Comparison of ENCODE assay signal across 8 cellular contexts in the genomic region with DNA sequence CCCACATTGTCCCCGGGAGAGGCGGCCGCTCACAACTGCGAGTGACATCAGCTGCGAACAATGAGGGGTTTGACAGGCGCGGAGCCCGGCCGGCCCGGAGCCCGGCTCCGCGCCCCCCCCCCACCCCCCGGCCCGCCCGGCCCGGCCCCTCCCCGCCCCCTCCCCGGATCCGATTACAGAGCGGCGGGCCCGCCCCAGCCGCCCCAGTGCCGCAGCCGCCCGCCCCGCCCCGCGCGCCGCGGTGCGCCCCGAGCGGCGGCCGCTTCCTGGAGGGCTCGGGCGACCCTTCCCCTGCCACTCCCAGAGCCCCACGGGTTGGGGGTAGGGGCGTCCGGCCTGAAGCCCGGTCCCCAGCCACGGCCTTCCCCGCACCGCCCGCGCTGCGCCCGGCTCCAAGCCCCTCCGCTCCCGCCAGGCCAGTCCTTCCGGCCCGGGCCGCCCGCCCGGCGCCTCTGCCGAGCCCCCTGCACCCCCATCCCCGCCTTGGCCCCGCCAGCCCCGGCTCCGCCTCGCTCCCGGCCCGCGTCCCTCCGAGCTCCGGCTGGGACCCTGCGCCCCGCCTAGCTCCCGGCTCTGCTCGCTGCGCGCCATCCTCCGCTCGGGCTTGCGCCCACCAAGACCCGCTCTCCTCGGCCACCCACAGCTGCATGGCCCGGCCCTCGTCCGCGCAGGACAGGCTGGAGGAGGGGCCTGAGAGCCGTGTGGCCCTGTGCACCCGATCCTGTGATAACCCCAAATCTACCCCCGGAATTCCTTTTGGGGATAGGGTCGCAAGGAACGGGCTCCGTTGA. TPM values are rescaled to one million over a fixed set of nuclear protein-coding genes. Genes with fewer than 3 reads are reported as not detected.
DNase-seq lines count a peak whose midpoint lies in the region; ATAC-seq and TF ChIP-seq lines count a peak whose summit lies in the region.

A gene (minus strand): TSS at position 71 of the 791 bp plus-strand sequence. CDS start 6,214 bp downstream, outside the sequence.

- peaks cover 0 to 1% of the 10 kb centered on the region in 2 donors for H3K36me3 Mint-ChIP-seq in CD4-positive, alpha-beta memory T cell

- ATAC-seq in GM21390 (IDR thresholded peaks at IDR 0.05; ENCODE audit: unreplicated experiment) (peak; percentile 63), HG03520 (IDR thresholded peaks at IDR 0.05; ENCODE audit: unreplicated experiment) (no peak)

- peaks cover 31% of the 10 kb centered on the region for H3K79me2 ChIP-seq in neural cell (replicated peaks; ENCODE audit: insufficient read depth, low read length)

- H3K27ac ChIP-seq in CD4-positive, alpha-beta memory T cell (ENCODE audit: low read depth, low read length): peak within 1 kb of the TSS; percentile 57
- peak within 1 kb of the TSS; percentile 70 for H3K27ac ChIP-seq in neural cell (ENCODE audit: low read length)

- no peaks in the 10 kb centered on the region for H3K27me3 ChIP-seq in CD4-positive, alpha-beta memory T cell (ENCODE audit: insufficient read depth, low read length)
- no peaks in the 10 kb centered on the region for H3K27me3 ChIP-seq in neural cell (ENCODE audit: insufficient read depth, low read depth, low read length)

- no peaks in the 10 kb centered on the region for H3K9me2 ChIP-seq in neural cell (ENCODE audit: insufficient read depth, low read length)

- peaks cover 22% of the 10 kb centered on the region for H3K4me1 ChIP-seq in CD4-positive, alpha-beta memory T cell (ENCODE audit: insufficient read depth, low read length)

- peak within 1 kb of the TSS; percentile 60 for H2AFZ ChIP-seq in neural cell (ENCODE audit: low read depth, low read length)

- POLR2A ChIA-PET in CD4-positive, alpha-beta memory T cell (lab: Charles Lee; ENCODE audit: partially characterized antibody): interaction anchor here (0.6 to 6.2 kb wide), 10 partner anchors 8 to 234 kb away, joined by 3 to 28 read pairs (median 4); a partner anchor contains a TSS

- no peaks in the 10 kb centered on the region for H3K36me3 ChIP-seq in CD4-positive, alpha-beta memory T cell (ENCODE audit: insufficient read depth, low read length)
- H3K36me3 ChIP-seq in neural cell (ENCODE audit: insufficient read depth, low read length): no peaks in the 10 kb centered on the region

- TF ChIP-seq RAD21 in neural cell (conservative IDR thresholded peaks at IDR 0.05): no peak

- H3K27ac Mint-ChIP-seq in CD4-positive, alpha-beta memory T cell: peak within 1 kb of the TSS; percentile 68 to 94 (median 85)

- peaks cover 15 to 40% (median 29%) of the 10 kb centered on the region in 4 donors for H3K4me1 Mint-ChIP-seq in CD4-positive, alpha-beta memory T cell

- no peaks in the 10 kb centered on the region for H4K20me1 ChIP-seq in neural cell (ENCODE audit: insufficient read depth)

- peak within 1 kb of the TSS; percentile 63 to 65 for H3K4me3 ChIP-seq in CD4-positive, alpha-beta memory T cell (ENCODE audit: low read length in 2 of 2)
- H3K4me3 ChIP-seq in neural cell (ENCODE audit: low read length): peak within 1 kb of the TSS; percentile 74

- intact Hi-C loops in CD4-positive, alpha-beta memory T cell (cut with micrococcal nuclease): loop anchor here (1.0 kb wide), 1 partner anchor 25 kb away; a partner anchor contains a TSS

- no peaks in the 10 kb centered on the region for H3K9me3 Mint-ChIP-seq in CD4-positive, alpha-beta memory T cell

- no peaks in the 10 kb centered on the region for H3K9me3 ChIP-seq in CD4-positive, alpha-beta memory T cell (ENCODE audit: control insufficient read depth in 1 of 2, low read length in 2 of 2)
- no peaks in the 10 kb centered on the region for H3K9me3 ChIP-seq in neural cell (ENCODE audit: low read length)

- no peaks in the 10 kb centered on the region for H3F3A ChIP-seq in neural cell (ENCODE audit: insufficient read depth, low read length, poor library complexity, severe bottlenecking)

- H3K4me2 ChIP-seq in neural cell (ENCODE audit: low read length): peak within 1 kb of the TSS; percentile 94

- DNase-seq in CD4-positive, alpha-beta memory T cell: peak in 3 of 5 donors; percentile 32 to 48 (median 43)
- DNase-seq in NCI-H2227 (lab: John Stamatoyannopoulos, UW; ENCODE audit: unreplicated experiment) (peak; percentile 62), globus pallidus (ENCODE audit: low spot score) (peak; percentile 88), NCI-H128 (lab: John Stamatoyannopoulos, UW; ENCODE audit: unreplicated experiment) (no peak)
- DNase-seq in activated naive CD4-positive, alpha-beta T cell treated with anti-CD3 and anti-CD28 coated beads, Interleukin-2, amount 50 U/mL, for 16 hours: peak; percentile 37

- H3K27me3 Mint-ChIP-seq in CD4-positive, alpha-beta memory T cell: no peaks in the 10 kb centered on the region

- TF ChIP-seq CTCF in neural cell (IDR thresholded peaks at IDR 0.05; ENCODE audit: poor library complexity, severe bottlenecking): no peak

- H3K4me3 Mint-ChIP-seq in CD4-positive, alpha-beta memory T cell: peak within 1 kb of the TSS; percentile 81 to 94 (median 83)

- TF ChIP-seq EP300 in neural cell (conservative IDR thresholded peaks at IDR 0.05; ENCODE audit: poor library complexity, severe bottlenecking): no peak

- peak within 1 kb of the TSS; percentile 90 for H3K9ac ChIP-seq in neural cell (ENCODE audit: low read length)

- CTCF ChIA-PET in CD4-positive, alpha-beta memory T cell (lab: Charles Lee; ENCODE audit: partially characterized antibody): no interaction called here

TF ChIP-seq in neural cell, 6 proteins besides CTCF, POLR2A, EP300 and RAD21:
- TF ChIP-seq MXI1 (conservative IDR thresholded peaks at IDR 0.05; ENCODE audit: poor library complexity, severe bottlenecking) (no peak), POLR2AphosphoS5 (IDR thresholded peaks at IDR 0.05) (peak; percentile 28), EZH2 (IDR thresholded peaks at IDR 0.05; ENCODE audit: borderline replicate concordance, insufficient read depth, low read length, poor library complexity, severe bottlenecking) (no peak), TAF1 (IDR thresholded peaks at IDR 0.05; ENCODE audit: low read depth) (no peak), SMC3 (conservative IDR thresholded peaks at IDR 0.05; ENCODE audit: poor library complexity) (no peak)
- TF ChIP-seq, protein P1, sequence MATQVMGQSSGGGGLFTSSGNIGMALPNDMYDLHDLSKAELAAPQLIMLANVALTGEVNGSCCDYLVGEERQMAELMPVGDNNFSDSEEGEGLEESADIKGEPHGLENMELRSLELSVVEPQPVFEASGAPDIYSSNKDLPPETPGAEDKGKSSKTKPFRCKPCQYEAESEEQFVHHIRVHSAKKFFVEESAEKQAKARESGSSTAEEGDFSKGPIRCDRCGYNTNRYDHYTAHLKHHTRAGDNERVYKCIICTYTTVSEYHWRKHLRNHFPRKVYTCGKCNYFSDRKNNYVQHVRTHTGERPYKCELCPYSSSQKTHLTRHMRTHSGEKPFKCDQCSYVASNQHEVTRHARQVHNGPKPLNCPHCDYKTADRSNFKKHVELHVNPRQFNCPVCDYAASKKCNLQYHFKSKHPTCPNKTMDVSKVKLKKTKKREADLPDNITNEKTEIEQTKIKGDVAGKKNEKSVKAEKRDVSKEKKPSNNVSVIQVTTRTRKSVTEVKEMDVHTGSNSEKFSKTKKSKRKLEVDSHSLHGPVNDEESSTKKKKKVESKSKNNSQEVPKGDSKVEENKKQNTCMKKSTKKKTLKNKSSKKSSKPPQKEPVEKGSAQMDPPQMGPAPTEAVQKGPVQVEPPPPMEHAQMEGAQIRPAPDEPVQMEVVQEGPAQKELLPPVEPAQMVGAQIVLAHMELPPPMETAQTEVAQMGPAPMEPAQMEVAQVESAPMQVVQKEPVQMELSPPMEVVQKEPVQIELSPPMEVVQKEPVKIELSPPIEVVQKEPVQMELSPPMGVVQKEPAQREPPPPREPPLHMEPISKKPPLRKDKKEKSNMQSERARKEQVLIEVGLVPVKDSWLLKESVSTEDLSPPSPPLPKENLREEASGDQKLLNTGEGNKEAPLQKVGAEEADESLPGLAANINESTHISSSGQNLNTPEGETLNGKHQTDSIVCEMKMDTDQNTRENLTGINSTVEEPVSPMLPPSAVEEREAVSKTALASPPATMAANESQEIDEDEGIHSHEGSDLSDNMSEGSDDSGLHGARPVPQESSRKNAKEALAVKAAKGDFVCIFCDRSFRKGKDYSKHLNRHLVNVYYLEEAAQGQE (IDR thresholded peaks at IDR 0.05; ENCODE audit: borderline replicate concordance): no peak

RNA-seq across cellular contexts. Expression of the gene that starts here (rescaled TPM):
- total RNA-seq in CD4-positive, alpha-beta memory T cell: 10 to 100 TPM; 18.7 to 20.5 TPM
- 10 to 100 TPM; 13.0 to 19.4 TPM for polyA plus RNA-seq in CD4-positive, alpha-beta memory T cell
- 251 and 327 TPM in 2 replicates for polyA plus RNA-seq in neural cell
- polyA minus RNA-seq in neural cell: 94.5 and 105 TPM in 2 replicates

Comparison
In these comparisons a context has a peak if more than half of its experiments do, and no peak if none do; other contexts are left out.
1. RNA of the gene that starts here (polyA plus RNA-seq): 251 to 327 TPM in neural cell; 13.0 to 19.4 TPM in CD4-positive, alpha-beta memory T cell; every median in the first group is over 10 times any median in the second.